ENCODE assay signal across 8 cellular contexts in genomic region chr12:6230321-6231110, GRCh38. TPM values are rescaled to one million over a fixed set of nuclear protein-coding genes. Genes with fewer than 3 reads are reported as not detected.
DNase-seq lines count a peak whose midpoint lies in the region; ATAC-seq and TF ChIP-seq lines count a peak whose summit lies in the region.

No MANE protein-coding gene starts in this region.

- no peak for TF ChIP-seq CTCF in C4-2B (conservative IDR thresholded peaks at IDR 0.05)
- TF ChIP-seq CTCF in heart left ventricle (IDR thresholded peaks at IDR 0.05): no peak

- in situ Hi-C loops in HAP-1 (cut with MboI; ENCODE audit: low sequenced_read_pairs): no loop called here

- H3K4me1 ChIP-seq in SJSA1 (replicated peaks): peaks cover 47% of the 10 kb centered on the region
- H3K4me1 ChIP-seq in heart left ventricle: peaks cover 35 to 100% (median 91%) of the 10 kb centered on the region in 12 donors
- H3K4me1 ChIP-seq in HAP-1: no peaks in the 10 kb centered on the region

- no peak for TF ChIP-seq POLR2A in heart left ventricle (IDR thresholded peaks at IDR 0.05)

- no peak overlapping the region for H3K4me3 ChIP-seq in SJSA1
- peak overlapping the region in 1 of 12 donors; percentile 1 for H3K4me3 ChIP-seq in heart left ventricle
- no peak overlapping the region for H3K4me3 ChIP-seq in skin epidermis
- H3K4me3 ChIP-seq in HAP-1: no peak overlapping the region

- 51 to 69% (median 59%) methylated on average over 15 to 16 of the region's 16 CpGs for WGBS in heart left ventricle, 4 donors

- ATAC-seq in HG02610 (IDR thresholded peaks at IDR 0.05; ENCODE audit: unreplicated experiment) (peak; percentile 73), heart left ventricle (peak in 2 of 4 donors; percentile 6 to 14), HG03175 (IDR thresholded peaks at IDR 0.05; ENCODE audit: unreplicated experiment) (no peak)

- DNase-seq in SJSA1 (ENCODE audit: low read depth in 1 of 2, low spot score in 2 of 2) (peak in 1 of 2 experiments; percentile 57), heart left ventricle (peak; percentile 56 to 71 (median 61)), HAP-1 (ENCODE audit: low spot score in 2 of 2) (no peak)
- peak; percentile 49 for DNase-seq in activated naive CD4-positive, alpha-beta T cell treated with anti-CD3 and anti-CD28 coated beads, Interleukin-2, amount 50 U/mL, for 16 hours

- H3K27me3 ChIP-seq in SJSA1 (replicated peaks) (no peaks in the 10 kb centered on the region), heart left ventricle (no peaks in the 10 kb centered on the region), HAP-1 (ENCODE audit: low read depth) (no peaks in the 10 kb centered on the region)

- peaks cover 80% of the 10 kb centered on the region for H3K36me3 ChIP-seq in SJSA1
- peaks cover 0 to 47% (median 5%) of the 10 kb centered on the region in 9 donors for H3K36me3 ChIP-seq in heart left ventricle
- H3K36me3 ChIP-seq in HAP-1 (replicated peaks): peaks cover 34% of the 10 kb centered on the region

- H3K27ac ChIP-seq in C4-2B (peak overlapping the region; percentile 95), SJSA1 (peak overlapping the region; percentile 63), heart left ventricle (peak overlapping the region; percentile 67 to 96 (median 88)), skin epidermis (peak overlapping the region; percentile 34 to 98 (median 84))

- H3K9me3 ChIP-seq in SJSA1 (replicated peaks) (no peaks in the 10 kb centered on the region), heart left ventricle (no peaks in the 10 kb centered on the region), HAP-1 (no peaks in the 10 kb centered on the region)

- intact Hi-C loops in heart left ventricle (cut with DNase I): loop anchor here in 7 of 10 donors (5.0 kb wide), 3 partner anchors 33 to 47 kb away; no protein-coding TSS in a partner anchor

RNA-seq across cellular contexts. Expression of gene CD9, which starts 30.3 kb away (rescaled TPM):
- total RNA-seq in SJSA1 (2014; rRNA removed; shearing (Covaris generic)): 279 and 304 TPM in 2 replicates
- total RNA-seq in heart left ventricle: 10 to 100 TPM; 29.9 to 96.1 (median 54.7) TPM
- 10 to 100 TPM; 63.2 to 87.4 TPM for polyA plus RNA-seq in heart left ventricle

Comparison
In these comparisons a context has a peak if more than half of its experiments do, and no peak if none do; other contexts are left out.
1. DNase-seq: peak in activated naive CD4-positive, alpha-beta T cell treated with anti-CD3 and anti-CD28 coated beads, Interleukin-2, amount 50 U/mL, for 16 hours (single experiment) and heart left ventricle (5 of 5); none in HAP-1 (0 of 2).
2. Peak in every context shown above with its lines, with median percentiles within 50 percentile points of each other: H3K27ac ChIP-seq.